ENCODE assay signal across 12 cellular contexts in the genomic region with DNA sequence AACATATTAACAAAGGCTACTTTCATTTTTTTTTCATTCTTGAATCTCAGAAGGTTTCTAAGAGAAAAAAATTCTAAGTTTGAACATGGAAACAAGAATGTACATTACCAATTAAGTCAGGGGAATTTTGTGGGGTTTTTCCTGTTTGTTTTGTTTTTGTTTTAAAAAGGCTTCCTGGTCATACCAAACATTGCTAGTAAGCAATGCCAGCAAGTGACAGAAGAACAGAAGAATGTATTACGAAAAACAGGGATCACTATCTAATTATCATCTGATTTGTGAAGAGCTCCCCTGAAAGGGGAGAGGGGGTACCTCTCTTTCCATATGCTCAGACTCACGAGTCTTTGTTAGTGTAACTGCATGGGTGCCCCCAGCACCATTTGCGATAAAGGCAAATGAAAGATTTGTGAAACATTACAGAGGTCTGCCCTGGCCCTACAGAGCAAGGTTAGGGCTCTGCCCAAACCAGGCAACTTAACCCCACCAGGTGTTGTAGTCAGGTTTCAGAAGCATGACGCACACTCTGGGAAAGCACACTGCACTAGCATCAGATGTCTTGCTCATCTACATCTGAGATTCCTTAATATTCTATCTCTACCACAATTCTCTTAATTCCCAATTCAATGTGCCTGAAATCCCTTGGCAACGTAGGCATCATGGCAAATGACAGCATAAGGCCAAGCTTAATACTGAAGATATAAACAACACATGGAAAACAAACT.
DNase-seq lines count a peak whose midpoint lies in the region; ATAC-seq, FAIRE-seq and TF ChIP-seq lines count a peak whose summit lies in the region.
"Had no signal": no experiment of that assay in that cellular context is flagged by ENCODE, and none has a peak within 500 bp of the region (broad histone marks: within the 10 kb centered on the region; RNA-seq: fewer than 3 reads in every experiment).

No MANE protein-coding gene starts in this region.

- CTCF ChIA-PET in Caco-2 (lab: Charles Lee), result interaction anchor here (0.5 kb wide), 1 partner anchor 852 kb away, joined by 3 read pairs; no protein-coding TSS in a partner anchor

- no peak for TF ChIP-seq POLR2A in GM12892 (IDR thresholded peaks at IDR 0.05; ENCODE audit: low read depth, low read length)

- TF ChIP-seq CTCF in astrocyte of the spinal cord (IDR thresholded peaks at IDR 0.05; ENCODE audit: low read depth, low read length) (no peak), Caco-2 (IDR thresholded peaks at IDR 0.05; ENCODE audit: insufficient read depth in 1 of 2, low read depth in 1 of 2, low read length in 1 of 2, severe bottlenecking in 1 of 2, unreplicated experiment in 1 of 2) (no peak)

- intact Hi-C loops in Caco-2 (cut with micrococcal nuclease; ENCODE audit: unreplicated experiment), result loop anchor here (10.0 kb wide), 1 partner anchor 431 kb away; no protein-coding TSS in a partner anchor

- H3K4me3 ChIP-seq in astrocyte of the spinal cord (ENCODE audit: low read depth, low read length) (no peak overlapping the region), Caco-2 (ENCODE audit: low read depth, low read length) (no peak overlapping the region)
- H3K4me3 ChIP-seq: colonic mucosa, mucosa of descending colon had no signal

- H3K27me3 Mint-ChIP-seq in naive thymus-derived CD8-positive, alpha-beta T cell, result no peaks in the 10 kb centered on the region
- H3K27me3 Mint-ChIP-seq in Caco-2 (ENCODE audit: insufficient read depth, unreplicated experiment), result no peaks in the 10 kb centered on the region
- H3K27me3 Mint-ChIP-seq: T-helper 17 cell had no signal

- FAIRE-seq in GM12892 (lab: Jason Lieb, UNC), result peak; percentile 54

- peak; percentile 36 for ATAC-seq in HG02759 (IDR thresholded peaks at IDR 0.05; ENCODE audit: unreplicated experiment)
- no peak for ATAC-seq in naive thymus-derived CD8-positive, alpha-beta T cell
- ATAC-seq in GM18520 (IDR thresholded peaks at IDR 0.05; ENCODE audit: unreplicated experiment), result no peak
- ATAC-seq: mucosa of descending colon, T-helper 17 cell had no signal

- H3K36me3 Mint-ChIP-seq in naive thymus-derived CD8-positive, alpha-beta T cell, result peaks cover 4 to 75% (median 22%) of the 10 kb centered on the region in 3 donors
- H3K36me3 Mint-ChIP-seq in Caco-2 (ENCODE audit: insufficient read depth, unreplicated experiment), result peaks cover 19% of the 10 kb centered on the region

- H3K4me1 Mint-ChIP-seq in naive thymus-derived CD8-positive, alpha-beta T cell, result peaks cover 20 to 33% (median 26%) of the 10 kb centered on the region in 4 donors
- H3K4me1 Mint-ChIP-seq in Caco-2 (ENCODE audit: low read depth, unreplicated experiment), result peaks cover 11% of the 10 kb centered on the region
- H3K4me1 Mint-ChIP-seq: T-helper 17 cell had no signal

- BruUV-seq in Caco-2 (replicated peaks; lab: Mats Ljungman, UMichigan), result no TSS peak

- no peak for DNase-seq in GM12892 (ENCODE audit: insufficient read length)
- DNase-seq in astrocyte of the spinal cord (ENCODE audit: low read depth, low spot score), result peak; percentile 4
- no peak for DNase-seq in naive thymus-derived CD8-positive, alpha-beta T cell
- DNase-seq in NCI-H2227 treated with DMSO at 0.1 percent for 48 hours (lab: John Stamatoyannopoulos, UW), result no peak
- DNase-seq in Caco-2, result no peak
- DNase-seq: activated CD8-positive, alpha-beta memory T cell treated with anti-CD3 and anti-CD28 coated beads, Interleukin-2, amount 50 U/mL, for 48 hours; colonic mucosa; mucosa of descending colon; stimulated activated CD8-positive, alpha-beta memory T cell treated with anti-CD3 and anti-CD28 coated beads, Interleukin-4, amount 100 ng/mL, for 48 hours; T-helper 17 cell had no signal

- H3K9me3 ChIP-seq in Caco-2, result no peaks in the 10 kb centered on the region
- H3K9me3 ChIP-seq: colonic mucosa, mucosa of descending colon had no signal

- no peaks in the 10 kb centered on the region for H3K9me3 Mint-ChIP-seq in naive thymus-derived CD8-positive, alpha-beta T cell
- H3K9me3 Mint-ChIP-seq in Caco-2 (ENCODE audit: unreplicated experiment), result no peaks in the 10 kb centered on the region

- H3K4me1 ChIP-seq in Caco-2, result peaks cover 20% of the 10 kb centered on the region
- H3K4me1 ChIP-seq: colonic mucosa had no signal

- peak overlapping the region in 6 of 10 donors; percentile 4 to 61 (median 22) for H3K27ac Mint-ChIP-seq in naive thymus-derived CD8-positive, alpha-beta T cell
- no peak overlapping the region for H3K27ac Mint-ChIP-seq in Caco-2 (ENCODE audit: unreplicated experiment)
- H3K27ac Mint-ChIP-seq: T-helper 17 cell had no signal

- POLR2A ChIA-PET in naive thymus-derived CD8-positive, alpha-beta T cell (lab: Charles Lee), result interaction anchor here (0.6 to 2.1 kb wide), 2 partner anchors 53 to 268 kb away, joined by 4 to 8 read pairs; a partner anchor contains a TSS
- POLR2A ChIA-PET in Caco-2 (lab: Charles Lee), result interaction anchor here (0.6 kb wide), 1 partner anchor 167 kb away, joined by 3 read pairs; no protein-coding TSS in a partner anchor

- in situ Hi-C loops in astrocyte of the spinal cord (cut with HindIII; ENCODE audit: low sequenced_read_pairs), result no loop called here

- no peaks in the 10 kb centered on the region for H3K27me3 ChIP-seq in Caco-2 (replicated peaks; ENCODE audit: control insufficient read depth, insufficient read depth, low read length)
- H3K27me3 ChIP-seq: colonic mucosa had no signal

- H3K4me3 Mint-ChIP-seq in naive thymus-derived CD8-positive, alpha-beta T cell, result no peak overlapping the region
- no peak overlapping the region for H3K4me3 Mint-ChIP-seq in Caco-2 (ENCODE audit: unreplicated experiment)
- H3K4me3 Mint-ChIP-seq: T-helper 17 cell had no signal

- no peaks in the 10 kb centered on the region for H3K36me3 ChIP-seq in Caco-2 (ENCODE audit: control insufficient read depth, insufficient read depth, low read length)
- H3K36me3 ChIP-seq: colonic mucosa had no signal
